Comparison of ENCODE assay signal across 7 cellular contexts in genomic region chr6:31907158-31907813, GRCh38. TPM values are rescaled to one million over a fixed set of nuclear protein-coding genes. Genes with fewer than 3 reads are reported as not detected.
DNase-seq lines count a peak whose midpoint lies in the region; ATAC-seq and TF ChIP-seq lines count a peak whose summit lies in the region.
"Had no signal": no experiment of that assay in that cellular context is flagged by ENCODE, and none has a peak within 500 bp of the region (broad histone marks: within the 10 kb centered on the region; RNA-seq: fewer than 3 reads in every experiment).

No MANE protein-coding gene starts in this region.

- H3K27me3 Mint-ChIP-seq in stimulated activated memory B cell treated with anti-CD40 and anti-IgM and Interleukin-4, amounts not matched to agents 10 μg/mL and 1 μg/mL and 100 μg/mL, for 72 hours, result peaks cover 5% of the 10 kb centered on the region

- H3K4me1 Mint-ChIP-seq in stimulated activated memory B cell treated with anti-CD40 and anti-IgM and Interleukin-4, amounts not matched to agents 10 μg/mL and 1 μg/mL and 100 μg/mL, for 72 hours, result peaks cover 20% of the 10 kb centered on the region

- H3K79me1 ChIP-seq in neuronal stem cell (ENCODE audit: low read depth, low read length), result no peaks in the 10 kb centered on the region

- no CpG with 5 or more reads among the region's 7 CpGs for WGBS in neuronal stem cell (ENCODE audit: extremely low coverage in 2 of 2, insufficient read length in 2 of 2, insufficient replicate concordance in 1 of 2), 2 donors

- no peaks in the 10 kb centered on the region for H3K9me3 Mint-ChIP-seq in stimulated activated memory B cell treated with anti-CD40 and anti-IgM and Interleukin-4, amounts not matched to agents 10 μg/mL and 1 μg/mL and 100 μg/mL, for 72 hours

- H3K4me3 ChIP-seq in neuronal stem cell (ENCODE audit: low read length in 2 of 2), result no peak overlapping the region

- H3K36me3 Mint-ChIP-seq in stimulated activated memory B cell treated with anti-CD40 and anti-IgM and Interleukin-4, amounts not matched to agents 10 μg/mL and 1 μg/mL and 100 μg/mL, for 72 hours, result no peaks in the 10 kb centered on the region

- POLR2A ChIA-PET in HEK293T (lab: Yijun Ruan, JAX), result interaction anchor here (1.1 to 2.5 kb wide), 2 partner anchors 45 to 65 kb away, joined by 6 to 7 read pairs; partner anchors contain the start of genes DXO and NEU1

- DNase-seq in HEK293T (ENCODE audit: extremely low spot score) (no peak), SKM-1 (lab: John Stamatoyannopoulos, UW; ENCODE audit: unreplicated experiment) (peak; percentile 71), neuronal stem cell (ENCODE audit: low spot score) (no peak), NCI-H82 (lab: John Stamatoyannopoulos, UW) (no peak)
- DNase-seq: activated naive CD4-positive, alpha-beta T cell had no signal

- no peak overlapping the region for H2BK120ac ChIP-seq in neuronal stem cell (ENCODE audit: low read depth, low read length)

- no peak overlapping the region for H3K23ac ChIP-seq in neuronal stem cell (ENCODE audit: low read depth, low read length, poor library complexity)

- H2AK5ac ChIP-seq in neuronal stem cell (ENCODE audit: low read depth, low read length), result no peak overlapping the region

- H4K91ac ChIP-seq in neuronal stem cell (ENCODE audit: low read depth, low read length, poor library complexity), result no peak overlapping the region

- no peaks in the 10 kb centered on the region for H3K9me3 ChIP-seq in neuronal stem cell (replicated peaks in 1 of 2; ENCODE audit: control insufficient read depth in 2 of 2, insufficient read depth in 1 of 2, low read depth in 1 of 2, low read length in 2 of 2)

- no peak overlapping the region for H2AFZ ChIP-seq in neuronal stem cell (ENCODE audit: low read length)

- H3K36me3 ChIP-seq in neuronal stem cell (replicated peaks in 1 of 2; ENCODE audit: control insufficient read depth in 2 of 2, insufficient read depth in 2 of 2, low read length in 2 of 2), result no peaks in the 10 kb centered on the region

- no peak overlapping the region for H3K18ac ChIP-seq in neuronal stem cell (ENCODE audit: low read length)

- H2BK5ac ChIP-seq in neuronal stem cell (ENCODE audit: low read length), result no peak overlapping the region

- no peak overlapping the region for H3K4ac ChIP-seq in neuronal stem cell (ENCODE audit: low read length)

- H4K8ac ChIP-seq in neuronal stem cell (ENCODE audit: low read depth, low read length), result no peak overlapping the region

- H3K4me3 Mint-ChIP-seq in stimulated activated memory B cell treated with anti-CD40 and anti-IgM and Interleukin-4, amounts not matched to agents 10 μg/mL and 1 μg/mL and 100 μg/mL, for 72 hours, result no peak overlapping the region

- peak overlapping the region; percentile 4 for H3K4me2 ChIP-seq in neuronal stem cell (ENCODE audit: insufficient read depth, low read length, poor library complexity, severe bottlenecking)

- no peak overlapping the region for H3K27ac ChIP-seq in neuronal stem cell (replicated peaks; ENCODE audit: low read length)

- peaks cover 11 to 12% of the 10 kb centered on the region in 2 donors for H3K4me1 ChIP-seq in neuronal stem cell (ENCODE audit: control insufficient read depth in 2 of 2, insufficient read depth in 1 of 2, low read depth in 1 of 2, low read length in 2 of 2)

- no peak overlapping the region for H2BK12ac ChIP-seq in neuronal stem cell (ENCODE audit: low read length)

- ATAC-seq in HG02973 (IDR thresholded peaks at IDR 0.05; ENCODE audit: unreplicated experiment), result no peak
- ATAC-seq in stimulated activated memory B cell treated with anti-CD40 and anti-IgM and Interleukin-4, amounts not matched to agents 10 μg/mL and 1 μg/mL and 100 μg/mL, for 72 hours, result no peak

- no peak overlapping the region for H3K14ac ChIP-seq in neuronal stem cell (ENCODE audit: low read length)

- H3K27ac Mint-ChIP-seq in stimulated activated memory B cell treated with anti-CD40 and anti-IgM and Interleukin-4, amounts not matched to agents 10 μg/mL and 1 μg/mL and 100 μg/mL, for 72 hours, result no peak overlapping the region

- no peak overlapping the region for H2BK15ac ChIP-seq in neuronal stem cell (ENCODE audit: low read length)

- H3K9ac ChIP-seq in neuronal stem cell (ENCODE audit: low read depth, low read length, poor library complexity), result no peak overlapping the region

- CTCF ChIA-PET in HEK293T (lab: Yijun Ruan, JAX), result interaction anchor here (0.6 to 0.9 kb wide), 3 partner anchors 9 to 183 kb away, joined by 3 read pairs; no protein-coding TSS in a partner anchor

- peaks cover 0 to 3% (median 0%) of the 10 kb centered on the region in 3 experiments for H3K27me3 ChIP-seq in neuronal stem cell (ENCODE audit: control insufficient read depth in 3 of 3, insufficient read depth in 3 of 3, low read depth in 1 of 3, low read length in 3 of 3)

TF ChIP-seq in HEK293T, 16 proteins besides CTCF, POLR2A, EP300 and RAD21:
- no peak for TF ChIP-seq LEF1 (IDR thresholded peaks at IDR 0.05; ENCODE audit: borderline replicate concordance)
- TF ChIP-seq ZNF384 (IDR thresholded peaks at IDR 0.05), result peak; percentile 70; the same call in 1 of the 2 replicates

RNA-seq across cellular contexts. Expression of gene ZBTB12, which starts 5.4 kb away (rescaled TPM):
- 26.7 TPM for polyA plus RNA-seq in neuronal stem cell (2013, experiment 1 of 2)
- polyA plus RNA-seq in neuronal stem cell (2013, experiment 2 of 2), result 26.3 TPM

RNA-seq across cellular contexts. Expression of gene EHMT2, which starts 9.8 kb away (rescaled TPM):
- 119 TPM for polyA plus RNA-seq in neuronal stem cell (2013, experiment 1 of 2)
- 117 TPM for polyA plus RNA-seq in neuronal stem cell (2013, experiment 2 of 2)

RNA-seq across cellular contexts. Expression of gene C2, which starts 20.2 kb away (rescaled TPM):
- 1.3 TPM for polyA plus RNA-seq in neuronal stem cell (2013, experiment 1 of 2)
- 1.00 TPM for polyA plus RNA-seq in neuronal stem cell (2013, experiment 2 of 2)

RNA-seq across cellular contexts. Expression of gene SLC44A4, which starts 28.5 kb away (rescaled TPM):
- polyA plus RNA-seq in neuronal stem cell (2013, experiment 1 of 2), result 1.4 TPM
- polyA plus RNA-seq in neuronal stem cell (2013, experiment 2 of 2), result 1.4 TPM

RNA-seq across cellular contexts. Expression of gene CFB, which starts 38.6 kb away (rescaled TPM):
- polyA plus RNA-seq in neuronal stem cell (2013, experiment 1 of 2), result 0.35 TPM
- polyA plus RNA-seq in neuronal stem cell (2013, experiment 2 of 2), result 0.42 TPM
